8 cellular contexts compared by ENCODE assay signal in genomic region chr6:89412071-89413005, GRCh38. TPM values are rescaled to one million over a fixed set of nuclear protein-coding genes. Genes with fewer than 3 reads are reported as not detected.
DNase-seq lines count a peak whose midpoint lies in the region; ATAC-seq and TF ChIP-seq lines count a peak whose summit lies in the region.

Gene RRAGD (minus strand): TSS chr6:89412273. CDS start chr6:89411993, 280 bp downstream.

- H3K27ac ChIP-seq in endodermal cell (ENCODE audit: low read depth, low read length) = peak within 1 kb of the TSS; percentile 69

- 4 to 38% methylated on average over 6 to 83 of the region's 85 CpGs for WGBS in endodermal cell (ENCODE audit: insufficient coverage in 1 of 2, insufficient read length in 1 of 2), 2 experiments

- ATAC-seq in GM18907 (IDR thresholded peaks at IDR 0.05; ENCODE audit: unreplicated experiment) (peak; percentile 75), HG03159 (IDR thresholded peaks at IDR 0.05; ENCODE audit: unreplicated experiment) (peak; percentile 74), mucosa of descending colon (peak; percentile 92)
- ATAC-seq in stimulated activated memory B cell treated with anti-CD40 and anti-IgM and Interleukin-4, amounts not matched to agents 10 μg/mL and 1 μg/mL and 100 μg/mL, for 72 hours = peak; percentile 92

- H3K27me3 Mint-ChIP-seq in endodermal cell (ENCODE audit: insufficient read depth) = peaks cover 93% of the 10 kb centered on the region
- H3K27me3 Mint-ChIP-seq in stimulated activated memory B cell treated with anti-CD40 and anti-IgM and Interleukin-4, amounts not matched to agents 10 μg/mL and 1 μg/mL and 100 μg/mL, for 72 hours = peaks cover 16% of the 10 kb centered on the region

- no peaks in the 10 kb centered on the region for H3K9me3 Mint-ChIP-seq in endodermal cell
- no peaks in the 10 kb centered on the region for H3K9me3 Mint-ChIP-seq in stimulated activated memory B cell treated with anti-CD40 and anti-IgM and Interleukin-4, amounts not matched to agents 10 μg/mL and 1 μg/mL and 100 μg/mL, for 72 hours

- peak within 1 kb of the TSS; percentile 64 for H3K4me3 Mint-ChIP-seq in endodermal cell
- peak within 1 kb of the TSS; percentile 96 for H3K4me3 Mint-ChIP-seq in stimulated activated memory B cell treated with anti-CD40 and anti-IgM and Interleukin-4, amounts not matched to agents 10 μg/mL and 1 μg/mL and 100 μg/mL, for 72 hours

- H3K4me1 Mint-ChIP-seq in endodermal cell = peaks cover 15% of the 10 kb centered on the region
- H3K4me1 Mint-ChIP-seq in stimulated activated memory B cell treated with anti-CD40 and anti-IgM and Interleukin-4, amounts not matched to agents 10 μg/mL and 1 μg/mL and 100 μg/mL, for 72 hours = peaks cover 24% of the 10 kb centered on the region

- no peaks in the 10 kb centered on the region for H3K4me1 ChIP-seq in endodermal cell (ENCODE audit: control insufficient read depth, insufficient read depth, low read length)
- H3K4me1 ChIP-seq in mucosa of descending colon (ENCODE audit: low read depth) = peaks cover 4% of the 10 kb centered on the region

- intact Hi-C loops in mucosa of descending colon (cut with DNase I, micrococcal nuclease) = no loop called here

- no peak within 1 kb of the TSS for H3K27ac Mint-ChIP-seq in endodermal cell
- peak within 1 kb of the TSS; percentile 94 for H3K27ac Mint-ChIP-seq in stimulated activated memory B cell treated with anti-CD40 and anti-IgM and Interleukin-4, amounts not matched to agents 10 μg/mL and 1 μg/mL and 100 μg/mL, for 72 hours

- no peak within 1 kb of the TSS for H3K9ac ChIP-seq in endodermal cell (ENCODE audit: extremely low read depth, low read length, poor library complexity, severe bottlenecking)

- H3K9me3 ChIP-seq in endodermal cell (ENCODE audit: control insufficient read depth, low read length) (no peaks in the 10 kb centered on the region), mucosa of descending colon (no peaks in the 10 kb centered on the region)

- H3K27me3 ChIP-seq in endodermal cell (ENCODE audit: control insufficient read depth, insufficient read depth, low read length, poor library complexity, severe bottlenecking) = peaks cover 99% of the 10 kb centered on the region

- DNase-seq in AG10803 (ENCODE audit: low read depth) (no peak), NCI-H524 treated with DMSO at 0.1 percent for 48 hours (lab: John Stamatoyannopoulos, UW) (peak; percentile 19), endodermal cell (peak; percentile 80), mucosa of descending colon (peak; percentile 68 to 75 (median 74))
- peak in 2 of 3 experiments; percentile 15 to 27 for DNase-seq in activated CD8-positive, alpha-beta memory T cell treated with anti-CD3 and anti-CD28 coated beads for 48 hours (ENCODE audit: low read depth in 2 of 3, low spot score in 2 of 3)

- no peaks in the 10 kb centered on the region for H3K36me3 Mint-ChIP-seq in endodermal cell (ENCODE audit: low read depth)
- no peaks in the 10 kb centered on the region for H3K36me3 Mint-ChIP-seq in stimulated activated memory B cell treated with anti-CD40 and anti-IgM and Interleukin-4, amounts not matched to agents 10 μg/mL and 1 μg/mL and 100 μg/mL, for 72 hours

- H3K36me3 ChIP-seq in endodermal cell (ENCODE audit: control insufficient read depth, insufficient read depth, low read length) (no peaks in the 10 kb centered on the region), mucosa of descending colon (ENCODE audit: low read depth) (no peaks in the 10 kb centered on the region)

- TF ChIP-seq CTCF in AG10803 (conservative IDR thresholded peaks at IDR 0.05; ENCODE audit: low read length) = no peak
- no peak for TF ChIP-seq CTCF in endodermal cell (conservative IDR thresholded peaks at IDR 0.05)
- no peak for TF ChIP-seq CTCF in mucosa of descending colon (IDR thresholded peaks at IDR 0.05)

- H3K4me3 ChIP-seq in AG10803 (ENCODE audit: low read length) (peak within 1 kb of the TSS; percentile 29), endodermal cell (ENCODE audit: low read length) (peak within 1 kb of the TSS; percentile 71), mucosa of descending colon (peak within 1 kb of the TSS; percentile 34)

RNA-seq across cellular contexts. Expression of gene RRAGD, which starts in this region (rescaled TPM):
- total RNA-seq in endodermal cell (1 to 10 TPM in 1 of 2 donors, under 1 TPM in 1; 0.95 to 2.0 TPM), mucosa of descending colon (10 to 100 TPM in 1 of 3 donors, 1 to 10 TPM in 2; 3.2 to 17.6 (median 4.0) TPM)
- 20.5 TPM for polyA plus RNA-seq in endodermal cell (2013, experiment 1 of 2)
- 18.0 TPM for polyA plus RNA-seq in endodermal cell (2013, experiment 2 of 2)
